ENCODE assay signal across 26 cellular contexts in genomic region chr2:148824190-148824589, GRCh38.
"Had no signal": no experiment of that assay in that cellular context is flagged by ENCODE, and none has a peak within 500 bp of the region (broad histone marks: within the 10 kb centered on the region; RNA-seq: fewer than 3 reads in every experiment).

No MANE protein-coding gene starts in this region.

- H3K9me3 ChIP-seq: adrenal gland, body of pancreas, esophagus muscularis mucosa, gastrocnemius medialis had no signal

- H3K27me3 ChIP-seq: adrenal gland, body of pancreas, esophagus muscularis mucosa, gastrocnemius medialis had no signal

- H3K4me3 ChIP-seq: adrenal gland, body of pancreas, esophagus muscularis mucosa, gastrocnemius medialis had no signal

- ATAC-seq: activated CD4-positive, alpha-beta T cell treated with anti-CD3 and anti-CD28 coated beads for 36 hours; activated CD8-positive, alpha-beta T cell treated with anti-CD3 and anti-CD28 coated beads, Interleukin-2, amount 10 ng/mL, durations not matched to agents 7 days and 5 days; activated naive CD8-positive, alpha-beta T cell treated with anti-CD3 and anti-CD28 coated beads, Interleukin-2, amount 50 U/mL, for 24 hours; activated T-cell treated with anti-CD3 and anti-CD28 coated beads, Interleukin-2, amount 50 U/mL, for 4 hours; activated T-helper 17 cell treated with anti-CD3 and anti-CD28 coated beads, Interleukin-2, amount 50 U/mL, for 72 hours; body of pancreas; effector memory CD8-positive, alpha-beta T cell; foreskin keratinocyte; gastrocnemius medialis had no signal

- H3K36me3 ChIP-seq: adrenal gland, esophagus muscularis mucosa, gastrocnemius medialis had no signal

- H3K4me1 ChIP-seq: body of pancreas, esophagus muscularis mucosa, foreskin keratinocyte, gastrocnemius medialis had no signal

- DNase-seq: activated CD4-positive, alpha-beta memory T cell treated with anti-CD3 and anti-CD28 coated beads for 36 hours; activated CD4-positive, alpha-beta T cell treated with anti-CD3 and anti-CD28 coated beads for 36 hours; activated CD4-positive, alpha-beta T cell treated with anti-CD3 and anti-CD28 coated beads, Interleukin-2, amount 10 ng/mL, durations not matched to agents 24 days and 14 days; activated CD4-positive, CD25-positive, alpha-beta regulatory T cell; activated CD4-positive, CD25-positive, alpha-beta regulatory T cell treated with anti-CD3 and anti-CD28 coated beads, Interleukin-2, amount 50 U/mL, for 72 hours; activated CD8-positive, alpha-beta T cell treated with anti-CD3 and anti-CD28 coated beads, Interleukin-2, amount 10 ng/mL, durations not matched to agents 7 days and 5 days; activated effector memory CD4-positive, alpha-beta T cell treated with Interleukin-2 at 50 U/mL for 16 hours; activated naive CD4-positive, alpha-beta T cell treated with anti-CD3 and anti-CD28 coated beads for 36 hours; activated naive CD8-positive, alpha-beta T cell treated with anti-CD3 and anti-CD28 coated beads for 36 hours; activated naive CD8-positive, alpha-beta T cell treated with anti-CD3 and anti-CD28 coated beads, Interleukin-2, amount 50 U/mL, for 24 hours; activated T-cell treated with anti-CD3 and anti-CD28 coated beads, Interleukin-2, amount 50 U/mL, for 4 hours; adrenal gland; amygdala; aorta; body of pancreas; caudate nucleus; cortex of kidney; dermis blood vessel endothelial cell; effector CD4-positive, alpha-beta T cell; effector memory CD8-positive, alpha-beta T cell; erythroblast; foreskin keratinocyte; gastrocnemius medialis; T-helper 2 cell had no signal

- H3K27ac ChIP-seq: adrenal gland, body of pancreas, esophagus muscularis mucosa, foreskin keratinocyte, gastrocnemius medialis had no signal
